Comparison of ENCODE assay signal across 8 cellular contexts in genomic region chr13:97224544-97225324, GRCh38. TPM values are rescaled to one million over a fixed set of nuclear protein-coding genes. Genes with fewer than 3 reads are reported as not detected.
DNase-seq lines count a peak whose midpoint lies in the region; ATAC-seq and TF ChIP-seq lines count a peak whose summit lies in the region.

No MANE protein-coding gene starts in this region.

- H3K27me3 Mint-ChIP-seq in memory B cell: no peaks in the 10 kb centered on the region

- peak overlapping the region; percentile 69 for H3K9ac ChIP-seq in PC-3 (ENCODE audit: low read length)

- H3K4me1 Mint-ChIP-seq in memory B cell: peaks cover 35% of the 10 kb centered on the region

- CTCF ChIA-PET in PC-3 (lab: Charles Lee): interaction anchor here (0.6 to 1.4 kb wide), 2 partner anchors 84 to 115 kb away, joined by 6 to 15 read pairs; no protein-coding TSS in a partner anchor

- TF ChIP-seq CTCF in heart left ventricle (IDR thresholded peaks at IDR 0.05): no peak
- TF ChIP-seq CTCF in PC-3 (conservative IDR thresholded peaks at IDR 0.05; ENCODE audit: low read depth, low read length): no peak
- no peak for TF ChIP-seq CTCF in upper lobe of right lung (IDR thresholded peaks at IDR 0.05)

- H3K4me3 ChIP-seq in heart left ventricle (peak overlapping the region; percentile 47 to 81 (median 73)), PC-3 (ENCODE audit: low read length) (peak overlapping the region; percentile 92), upper lobe of right lung (peak overlapping the region; percentile 68)

- ATAC-seq in heart left ventricle (peak in 1 of 4 donors; percentile 28), PC-3 (no peak), memory B cell (ENCODE audit: low read depth) (no peak), upper lobe of right lung (no peak)

- H3K36me3 ChIP-seq in heart left ventricle (no peaks in the 10 kb centered on the region), PC-3 (ENCODE audit: low read depth, low read length) (no peaks in the 10 kb centered on the region), upper lobe of right lung (no peaks in the 10 kb centered on the region)

- H4K20me1 ChIP-seq in PC-3 (ENCODE audit: low read length): no peaks in the 10 kb centered on the region

- H3K27ac ChIP-seq in heart left ventricle: peak overlapping the region; percentile 71 to 96 (median 90)
- H3K27ac ChIP-seq in PC-3 (ENCODE audit: low read length): peak overlapping the region; percentile 70
- H3K27ac ChIP-seq in upper lobe of right lung: peak overlapping the region; percentile 87

- H3K4me2 ChIP-seq in PC-3 (ENCODE audit: low read length): peak overlapping the region; percentile 96

- H3F3A ChIP-seq in PC-3 (ENCODE audit: low read length, unreplicated experiment): no peaks in the 10 kb centered on the region

- BruUV-seq in PC-3 (replicated peaks; lab: Mats Ljungman, UMichigan): TSS peak; percentile 46

- intact Hi-C loops in heart left ventricle (cut with DNase I): loop anchor here (2.0 to 10.0 kb wide), 12 partner anchors 33 to 210 kb away; partner anchors contain the start of gene RAP2A (in 3 of the 10)
- intact Hi-C loops in cardiac septum (cut with DNase I): loop anchor here (2.0 to 5.0 kb wide), 3 partner anchors 18 to 208 kb away; partner anchors contain the start of gene RAP2A
- intact Hi-C loops in PC-3 (cut with micrococcal nuclease): loop anchor here (5.0 kb wide), 3 partner anchors 133 to 208 kb away; partner anchors contain the start of gene RAP2A
- intact Hi-C loops in upper lobe of right lung (cut with DNase I): loop anchor here (10.0 kb wide), 1 partner anchor 120 kb away; no protein-coding TSS in a partner anchor

- H3K36me3 Mint-ChIP-seq in memory B cell: peaks cover 4% of the 10 kb centered on the region

- peak overlapping the region; percentile 87 for H3K4me3 Mint-ChIP-seq in memory B cell

- peaks cover 7 to 64% (median 54%) of the 10 kb centered on the region in 12 donors for H3K4me1 ChIP-seq in heart left ventricle
- H3K4me1 ChIP-seq in PC-3 (ENCODE audit: insufficient read depth, low read length): peaks cover 37% of the 10 kb centered on the region
- H3K4me1 ChIP-seq in upper lobe of right lung: peaks cover 53% of the 10 kb centered on the region

- peaks cover 58% of the 10 kb centered on the region for H3K79me2 ChIP-seq in PC-3 (ENCODE audit: low read length)

- H3K27ac Mint-ChIP-seq in memory B cell: peak overlapping the region; percentile 94

- no peaks in the 10 kb centered on the region for H3K27me3 ChIP-seq in heart left ventricle
- H3K27me3 ChIP-seq in PC-3 (ENCODE audit: low read length): no peaks in the 10 kb centered on the region
- H3K27me3 ChIP-seq in upper lobe of right lung: no peaks in the 10 kb centered on the region

- H2AFZ ChIP-seq in PC-3 (ENCODE audit: low read length): peak overlapping the region; percentile 37; the same call in 1 of the 2 replicates

- no peaks in the 10 kb centered on the region for H3K9me3 Mint-ChIP-seq in memory B cell

- TF ChIP-seq POLR2A in heart left ventricle (IDR thresholded peaks at IDR 0.05): no peak

- no peaks in the 10 kb centered on the region for H3K9me2 ChIP-seq in PC-3 (replicated peaks; ENCODE audit: low read length)

- DNase-seq in heart left ventricle (peak in 2 of 5 donors; percentile 32 to 43), cardiac septum (ENCODE audit: low spot score) (no peak), PC-3 (peak; percentile 71), memory B cell (ENCODE audit: low spot score in 2 of 2) (peak in 1 of 2 donors; percentile 31), upper lobe of right lung (no peak), NCI-H1048 (lab: John Stamatoyannopoulos, UW) (no peak), ureter (ENCODE audit: low spot score) (no peak)
- DNase-seq in central memory CD4-positive, alpha-beta T cell: peak; percentile 70

- POLR2A ChIA-PET in PC-3 (lab: Charles Lee; ENCODE audit: unreplicated experiment): interaction anchor here (0.6 kb wide), 1 partner anchor 208 kb away, joined by 14 read pairs; no protein-coding TSS in a partner anchor

- 4 to 7% (median 4%) methylated on average over 5 of the region's 5 CpGs for WGBS in heart left ventricle, 4 donors

- H3K9me3 ChIP-seq in heart left ventricle: no peaks in the 10 kb centered on the region
- H3K9me3 ChIP-seq in PC-3 (ENCODE audit: low read length): no peaks in the 10 kb centered on the region
- no peaks in the 10 kb centered on the region for H3K9me3 ChIP-seq in upper lobe of right lung

RNA-seq across cellular contexts. Expression of gene MBNL2, which starts 2.6 kb away (rescaled TPM):
- total RNA-seq in heart left ventricle (100 to 1,000 TPM in 1 of 9 donors, 10 to 100 TPM in 8; 59.4 to 100 (median 83.1) TPM), cardiac septum (67.6 TPM), PC-3 (2014; rRNA removed) (10.3 and 17.8 TPM in 2 replicates), upper lobe of right lung (60.6 TPM), ureter (89.0 TPM)
- 10 to 100 TPM; 18.5 to 41.9 TPM for polyA plus RNA-seq in heart left ventricle

Comparison
In these comparisons a context has a peak if more than half of its experiments do, and no peak if none do; other contexts are left out.
1. DNase-seq: peak in PC-3 (single experiment) and central memory CD4-positive, alpha-beta T cell (single experiment); none in cardiac septum (single experiment), upper lobe of right lung (single experiment), NCI-H1048 (single experiment) and ureter (single experiment).
2. Peak in every context shown above with its lines, with median percentiles within 50 percentile points of each other: H3K27ac ChIP-seq and H3K4me3 ChIP-seq.